10 cellular contexts compared by ENCODE assay signal in genomic region chr10:87868277-87868676, GRCh38. TPM values are rescaled to one million over a fixed set of nuclear protein-coding genes. Genes with fewer than 3 reads are reported as not detected.
DNase-seq lines count a peak whose midpoint lies in the region; ATAC-seq, FAIRE-seq and TF ChIP-seq lines count a peak whose summit lies in the region.
"Had no signal": no experiment of that assay in that cellular context is flagged by ENCODE, and none has a peak within 500 bp of the region (broad histone marks: within the 10 kb centered on the region; RNA-seq: fewer than 3 reads in every experiment).

No MANE protein-coding gene starts in this region.

- H4K20me1 ChIP-seq in endothelial cell of umbilical vein (replicated peaks; ENCODE audit: control insufficient read depth, extremely low read depth, insufficient read depth, low read length): peaks cover 3% of the 10 kb centered on the region

- H3K9me3 ChIP-seq in endothelial cell of umbilical vein (replicated peaks; ENCODE audit: control insufficient read depth, insufficient read depth, low read length) (no peaks in the 10 kb centered on the region), psoas muscle (no peaks in the 10 kb centered on the region)

- H3K4me3 ChIP-seq in endothelial cell of umbilical vein (replicated peaks in 1 of 3; ENCODE audit: insufficient read depth in 1 of 3, low read depth in 1 of 3, low read length in 3 of 3): peak overlapping the region in 2 of 3 experiments; percentile 13 to 99
- H3K4me3 ChIP-seq in psoas muscle: peak overlapping the region; percentile 77

- no peaks in the 10 kb centered on the region for H3K27me3 ChIP-seq in endothelial cell of umbilical vein (ENCODE audit: control insufficient read depth in 2 of 2, insufficient read depth in 2 of 2, low read length in 2 of 2)
- H3K27me3 ChIP-seq in psoas muscle (ENCODE audit: insufficient read depth in 3 of 3, low read length in 2 of 3): no peaks in the 10 kb centered on the region

- DNase-seq in EL: peak; percentile 18
- peak; percentile 48 for DNase-seq in OCI-M1 (lab: John Stamatoyannopoulos, UW)
- DNase-seq in endothelial cell of umbilical vein (ENCODE audit: low read depth, low spot score): peak; percentile 37
- DNase-seq in psoas muscle: no peak
- no peak for DNase-seq in NOMO-1 treated with DMSO at 0.1 percent for 48 hours (lab: John Stamatoyannopoulos, UW; ENCODE audit: unreplicated experiment)
- DNase-seq in HuH-7 (ENCODE audit: low spot score): no peak
- DNase-seq in NK-92 treated with Interleukin-12 subunit alpha and Interleukin-12 subunit beta, amount 100 ng/mL, for 24 hours (lab: John Stamatoyannopoulos, UW): no peak
- DNase-seq: activated gamma-delta T cell, posterior cingulate gyrus had no signal

- dilution Hi-C loops in endothelial cell of umbilical vein (cut with MboI; ENCODE audit: extremely low pct_ligation_motif_present, low sequenced_read_pairs): loop anchor here (25.0 kb wide), 1 partner anchor 694 kb away; no protein-coding TSS in a partner anchor

- ATAC-seq in psoas muscle: no peak
- no peak for ATAC-seq in GM21619 (IDR thresholded peaks at IDR 0.05; ENCODE audit: unreplicated experiment)

- H2AFZ ChIP-seq in endothelial cell of umbilical vein (ENCODE audit: low read depth, low read length): no peak overlapping the region

- H3K9me1 ChIP-seq in endothelial cell of umbilical vein (replicated peaks; ENCODE audit: control insufficient read depth, extremely low read depth, insufficient read depth, low read length): no peaks in the 10 kb centered on the region

- CTCF ChIA-PET in endothelial cell of umbilical vein (lab: Charles Lee): interaction anchor here (0.7 kb wide), 2 partner anchors 9 to 81 kb away, joined by 3 to 5 read pairs; no protein-coding TSS in a partner anchor

- intact Hi-C loops in endothelial cell of umbilical vein (cut with micrococcal nuclease) (loop anchor here (10.0 kb wide), 1 partner anchor 333 kb away; no protein-coding TSS in a partner anchor), psoas muscle (cut with DNase I) (loop anchor here in 1 of 2 donors (5.0 to 10.0 kb wide), 2 partner anchors 59 to 377 kb away; no protein-coding TSS in a partner anchor)

- WGBS in psoas muscle, 3 donors: 13 to 15% (median 14%) methylated on average over 1 of the region's 1 CpG

- peak overlapping the region; percentile 99 for H3K4me2 ChIP-seq in endothelial cell of umbilical vein (ENCODE audit: insufficient read depth, low read length)

- H3K36me3 ChIP-seq in endothelial cell of umbilical vein (ENCODE audit: control insufficient read depth in 2 of 2, extremely low read depth in 1 of 2, insufficient read depth in 2 of 2, low read length in 2 of 2): no peaks in the 10 kb centered on the region
- H3K36me3 ChIP-seq in psoas muscle (ENCODE audit: insufficient read depth in 1 of 2, low read depth in 1 of 2): no peaks in the 10 kb centered on the region

- TF ChIP-seq CTCF in endothelial cell of umbilical vein (IDR thresholded peaks at IDR 0.05; ENCODE audit: extremely low read depth in 1 of 2, insufficient read depth in 1 of 2, low read depth in 1 of 2, low read length in 2 of 2): no peak
- TF ChIP-seq CTCF in psoas muscle (IDR thresholded peaks at IDR 0.05): no peak

- no TSS peak for BruUV-seq in endothelial cell of umbilical vein (replicated peaks; lab: Mats Ljungman, UMichigan)

- TF ChIP-seq POLR2A in endothelial cell of umbilical vein (IDR thresholded peaks at IDR 0.05; ENCODE audit: low read depth, low read length): no peak

- peak overlapping the region; percentile 4 for H3K9ac ChIP-seq in endothelial cell of umbilical vein (replicated peaks; ENCODE audit: extremely low read depth, insufficient read depth, low read length)

- POLR2A ChIA-PET in endothelial cell of umbilical vein (lab: Charles Lee): no interaction called here

- H3K4me1 ChIP-seq in endothelial cell of umbilical vein (ENCODE audit: control insufficient read depth, extremely low read depth, insufficient read depth, low read length) (peaks cover 15% of the 10 kb centered on the region), psoas muscle (peaks cover 46% of the 10 kb centered on the region)

- H3K79me2 ChIP-seq in endothelial cell of umbilical vein (ENCODE audit: control insufficient read depth, insufficient read depth, low read length): peaks cover 87% of the 10 kb centered on the region

- no peak for FAIRE-seq in endothelial cell of umbilical vein (lab: Jason Lieb, UNC)

- no peak overlapping the region for H3K27ac ChIP-seq in endothelial cell of umbilical vein (ENCODE audit: insufficient read depth, low read depth, low read length)
- H3K27ac ChIP-seq in psoas muscle: peak overlapping the region; percentile 94

TF ChIP-seq in endothelial cell of umbilical vein, 7 proteins besides CTCF, POLR2A, EP300 and RAD21:
- TF ChIP-seq FOS (IDR thresholded peaks at IDR 0.05; ENCODE audit: borderline replicate concordance, insufficient read depth, low read length) (no peak), POLR2AphosphoS5 (IDR thresholded peaks at IDR 0.05; ENCODE audit: insufficient read depth, low read depth, low read length) (no peak), EZH2 (IDR thresholded peaks at IDR 0.05; ENCODE audit: borderline replicate concordance, low read depth, low read length, severe bottlenecking) (no peak), MYC (IDR thresholded peaks at IDR 0.05; ENCODE audit: low read depth, low read length) (no peak)

RNA-seq across cellular contexts. Expression of gene PTEN, which starts 4.9 kb away (rescaled TPM):
- 75.3 and 76.9 TPM in 2 replicates for total RNA-seq in endothelial cell of umbilical vein
- 6.7 and 8.0 TPM in 2 replicates for polyA plus RNA-seq in endothelial cell of umbilical vein
- polyA plus RNA-seq in endothelial cell of umbilical vein (2011; cell fraction: cytosol; rRNA removed): 19.3 and 21.5 TPM in 2 replicates
- polyA plus RNA-seq in endothelial cell of umbilical vein (2011; cell fraction: nucleus; rRNA removed): 30.8 and 38.3 TPM in 2 replicates
- polyA plus RNA-seq in endothelial cell of umbilical vein (2012): 54.9 and 57.4 TPM in 2 replicates
- polyA minus RNA-seq in endothelial cell of umbilical vein: 50.5 and 53.5 TPM in 2 replicates
- polyA minus RNA-seq in endothelial cell of umbilical vein (2011; cell fraction: cytosol; rRNA and poly(A)+ RNA removed): 181 TPM
- 132 and 167 TPM in 2 replicates for polyA minus RNA-seq in endothelial cell of umbilical vein (2011; cell fraction: nucleus; rRNA and poly(A)+ RNA removed)
- 10 to 100 TPM; 29.8 to 51.9 (median 42.4) TPM for total RNA-seq in psoas muscle
- polyA plus RNA-seq in psoas muscle: 10 to 100 TPM; 13.7 to 28.3 (median 14.6) TPM

RNA-seq across cellular contexts. Expression of gene KLLN, which starts 4.9 kb away (rescaled TPM):
- total RNA-seq in endothelial cell of umbilical vein (0.21 and 0.31 TPM in 2 replicates), psoas muscle (under 1 TPM; 0.22 to 0.43 (median 0.35) TPM)
- polyA plus RNA-seq in endothelial cell of umbilical vein (0.14 and 0.18 TPM in 2 replicates), psoas muscle (under 1 TPM; 0.07 to 0.96 (median 0.14) TPM)
- polyA plus RNA-seq in endothelial cell of umbilical vein (2011; cell fraction: cytosol; rRNA removed): 0.17 and 0.20 TPM in 2 replicates
- 0.13 and 0.22 TPM in 2 replicates for polyA plus RNA-seq in endothelial cell of umbilical vein (2011; cell fraction: nucleus; rRNA removed)
- polyA plus RNA-seq in endothelial cell of umbilical vein (2012): 0.16 and 0.21 TPM in 2 replicates
- 0.32 and 0.38 TPM in 2 replicates for polyA minus RNA-seq in endothelial cell of umbilical vein
- polyA minus RNA-seq in endothelial cell of umbilical vein (2011; cell fraction: cytosol; rRNA and poly(A)+ RNA removed): 2.3 TPM
- 0.34 and 0.53 TPM in 2 replicates for polyA minus RNA-seq in endothelial cell of umbilical vein (2011; cell fraction: nucleus; rRNA and poly(A)+ RNA removed)

RNA-seq across cellular contexts. Expression of gene ATAD1, which starts 50.3 kb away (rescaled TPM):
- total RNA-seq in endothelial cell of umbilical vein (23.6 and 25.8 TPM in 2 replicates), psoas muscle (10 to 100 TPM; 38.6 to 84.6 (median 52.6) TPM)
- polyA plus RNA-seq in endothelial cell of umbilical vein (4.6 and 5.2 TPM in 2 replicates), psoas muscle (10 to 100 TPM; 43.7 to 73.5 (median 58.5) TPM)
- polyA plus RNA-seq in endothelial cell of umbilical vein (2011; cell fraction: cytosol; rRNA removed): 8.2 and 8.3 TPM in 2 replicates
- 13.7 and 19.0 TPM in 2 replicates for polyA plus RNA-seq in endothelial cell of umbilical vein (2011; cell fraction: nucleus; rRNA removed)
- 23.8 and 24.2 TPM in 2 replicates for polyA plus RNA-seq in endothelial cell of umbilical vein (2012)
- polyA minus RNA-seq in endothelial cell of umbilical vein: 9.9 and 11.8 TPM in 2 replicates
- 45.0 TPM for polyA minus RNA-seq in endothelial cell of umbilical vein (2011; cell fraction: cytosol; rRNA and poly(A)+ RNA removed)
- polyA minus RNA-seq in endothelial cell of umbilical vein (2011; cell fraction: nucleus; rRNA and poly(A)+ RNA removed): 17.0 and 21.3 TPM in 2 replicates

Comparison
In these comparisons a context has a peak if more than half of its experiments do, and no peak if none do; other contexts are left out.
1. DNase-seq: peak in EL (single experiment), OCI-M1 (single experiment) and endothelial cell of umbilical vein (single experiment); none in psoas muscle (0 of 2), NOMO-1 treated with DMSO at 0.1 percent for 48 hours (single experiment), HuH-7 (single experiment) and NK-92 treated with Interleukin-12 subunit alpha and Interleukin-12 subunit beta, amount 100 ng/mL, for 24 hours (single experiment).